Comparison of ENCODE assay signal across 27 cellular contexts in the genomic region with DNA sequence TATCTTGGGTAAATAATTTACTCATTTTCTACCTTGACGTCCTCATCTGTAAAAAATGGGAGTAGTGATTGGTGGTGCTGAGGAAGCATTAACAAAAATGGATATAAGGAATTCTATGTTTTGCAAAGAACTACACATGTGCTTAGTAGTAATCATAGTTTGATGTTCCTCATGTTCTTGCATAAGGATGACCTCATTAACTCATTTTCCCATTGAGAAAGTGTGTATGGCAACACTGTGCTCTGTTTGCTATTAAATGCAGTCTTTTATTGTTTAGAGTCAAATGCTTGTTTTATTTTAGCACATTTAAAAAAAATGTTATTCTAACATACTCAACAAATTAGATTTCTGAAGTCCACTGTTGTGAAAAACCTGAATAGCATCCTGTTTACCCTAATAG.
"Had no signal": no experiment of that assay in that cellular context is flagged by ENCODE, and none has a peak within 500 bp of the region (broad histone marks: within the 10 kb centered on the region; RNA-seq: fewer than 3 reads in every experiment).

No MANE protein-coding gene starts in this region.

- ATAC-seq: heart right ventricle; left colon; left lung; lower lobe of right lung; naive thymus-derived CD8-positive, alpha-beta T cell; pancreas; psoas muscle; stimulated activated effector memory CD8-positive, alpha-beta T cell treated with anti-CD3 and anti-CD28 coated beads, Interleukin-12 subunit alpha, Interleukin-12 subunit beta, amount 100 ng/mL, for 72 hours; upper lobe of right lung had no signal

- DNase-seq: heart right ventricle; left colon; left lung; lower lobe of right lung; mammary epithelial cell; mesenchymal stem cell; naive thymus-derived CD8-positive, alpha-beta T cell; nucleus accumbens; pancreas; posterior cingulate gyrus; psoas muscle; stimulated activated CD4-positive, alpha-beta T cell treated with anti-CD3 and anti-CD28 coated beads, Interleukin-4, amount 100 ng/mL, for 24 hours; stimulated activated naive CD4-positive, alpha-beta T cell; tibial artery; trophoblast cell; upper lobe of right lung had no signal

- H3K27me3 Mint-ChIP-seq: naive thymus-derived CD8-positive, alpha-beta T cell; stimulated activated naive CD8-positive, alpha-beta T cell treated with anti-CD3 and anti-CD28 coated beads, Interleukin-15, Interleukin-2, amounts not matched to agents 100 ng/mL and 50 ng/mL, for 24 hours had no signal

- H3K4me1 Mint-ChIP-seq: naive thymus-derived CD8-positive, alpha-beta T cell; neural crest cell; stimulated activated effector memory CD8-positive, alpha-beta T cell treated with anti-CD3 and anti-CD28 coated beads, Interleukin-12 subunit alpha, Interleukin-12 subunit beta, amount 100 ng/mL, for 72 hours had no signal

- H3K27ac Mint-ChIP-seq: naive thymus-derived CD8-positive, alpha-beta T cell; stimulated activated effector memory CD8-positive, alpha-beta T cell treated with anti-CD3 and anti-CD28 coated beads, Interleukin-12 subunit alpha, Interleukin-12 subunit beta, amount 100 ng/mL, for 72 hours; stimulated activated naive CD8-positive, alpha-beta T cell treated with anti-CD3 and anti-CD28 coated beads, Interleukin-15, Interleukin-2, amounts not matched to agents 100 ng/mL and 50 ng/mL, for 24 hours had no signal

- H3K36me3 Mint-ChIP-seq: naive thymus-derived CD8-positive, alpha-beta T cell; stimulated activated effector memory CD8-positive, alpha-beta T cell treated with anti-CD3 and anti-CD28 coated beads, Interleukin-12 subunit alpha, Interleukin-12 subunit beta, amount 100 ng/mL, for 72 hours had no signal

- H3K9me3 Mint-ChIP-seq: neural crest cell; stimulated activated effector memory CD8-positive, alpha-beta T cell treated with anti-CD3 and anti-CD28 coated beads, Interleukin-12 subunit alpha, Interleukin-12 subunit beta, amount 100 ng/mL, for 72 hours; stimulated activated naive CD8-positive, alpha-beta T cell treated with anti-CD3 and anti-CD28 coated beads, Interleukin-15, Interleukin-2, amounts not matched to agents 100 ng/mL and 50 ng/mL, for 24 hours had no signal

- FAIRE-seq: keratinocyte, pancreas, urothelium cell line had no signal

- H3K4me3 ChIP-seq: heart right ventricle, hepatocyte, left lung, lower lobe of right lung, pancreas, psoas muscle, right atrium auricular region, skin epidermis, suprapubic skin, thoracic aorta, tibial artery, upper lobe of right lung had no signal

- H3K4me3 Mint-ChIP-seq: naive thymus-derived CD8-positive, alpha-beta T cell; nephron; neural crest cell; stimulated activated effector memory CD8-positive, alpha-beta T cell treated with anti-CD3 and anti-CD28 coated beads, Interleukin-12 subunit alpha, Interleukin-12 subunit beta, amount 100 ng/mL, for 72 hours; stimulated activated naive CD8-positive, alpha-beta T cell treated with anti-CD3 and anti-CD28 coated beads, Interleukin-15, Interleukin-2, amounts not matched to agents 100 ng/mL and 50 ng/mL, for 24 hours had no signal
